ENCODE assay signal across 22 cellular contexts in genomic region chr1:185288435-185288834, GRCh38. TPM values are rescaled to one million over a fixed set of nuclear protein-coding genes. Genes with fewer than 3 reads are reported as not detected.
A peak's percentile ranks its signal among the peaks of the same experiment; 100 is the strongest.
DNase-seq lines count a peak whose midpoint lies in the region; ATAC-seq, FAIRE-seq and TF ChIP-seq lines count a peak whose summit lies in the region.
"Had no signal": no experiment of that assay in that cellular context is flagged by ENCODE, and none has a peak within 500 bp of the region (broad histone marks: within the 10 kb centered on the region; RNA-seq: fewer than 3 reads in every experiment).

No MANE protein-coding gene starts in this region.

- H2AFZ ChIP-seq in K562 (ENCODE audit: low read depth, low read length): 0 out of 2 replicates have a peak overlapping the region, but pooled peaks have one; percentile 23
- H2AFZ ChIP-seq: GM23338 had no signal

- H3K27ac Mint-ChIP-seq in T-cell: peak overlapping the region; percentile 52 to 68
- H3K27ac Mint-ChIP-seq in osteocyte (ENCODE audit: unreplicated experiment): peak overlapping the region; percentile 28
- H3K27ac Mint-ChIP-seq: GM23338, IgD-negative memory B cell had no signal

- no peaks in the 10 kb centered on the region for H3K27me3 ChIP-seq in K562 (ENCODE audit: control insufficient read depth in 2 of 2, insufficient read depth in 2 of 2, low read length in 2 of 2)

- no peaks in the 10 kb centered on the region for H3K9me3 Mint-ChIP-seq in T-cell
- peaks cover 8% of the 10 kb centered on the region for H3K9me3 Mint-ChIP-seq in osteocyte (ENCODE audit: unreplicated experiment)

- TF ChIP-seq EP300 in K562 (IDR thresholded peaks at IDR 0.05; ENCODE audit: low read length): no peak

- TF ChIP-seq CTCF in K562 (IDR thresholded peaks at IDR 0.05 in 2 of 3, conservative IDR thresholded peaks at IDR 0.05 in 1 of 3; ENCODE audit: insufficient read depth in 2 of 3, low read depth in 1 of 3, low read length in 3 of 3) (no peak), osteocyte (IDR thresholded peaks at IDR 0.05) (no peak)

- H3K9ac ChIP-seq in K562 (ENCODE audit: insufficient read depth in 1 of 2, low read depth in 2 of 2, low read length in 2 of 2): no peak overlapping the region

- H3K36me3 Mint-ChIP-seq in T-cell (peaks cover 17% of the 10 kb centered on the region), osteocyte (ENCODE audit: unreplicated experiment) (peaks cover 24% of the 10 kb centered on the region)

- no TSS peak for BruUV-seq in K562 (replicated peaks; lab: Mats Ljungman, UMichigan)

- no peaks in the 10 kb centered on the region for H3K27me3 Mint-ChIP-seq in T-cell
- H3K27me3 Mint-ChIP-seq in osteocyte (ENCODE audit: unreplicated experiment): no peaks in the 10 kb centered on the region
- H3K27me3 Mint-ChIP-seq: CD4-positive, alpha-beta memory T cell; IgD-negative memory B cell had no signal

- peak; percentile 58 for DNase-seq in OCI-M1 (lab: John Stamatoyannopoulos, UW)
- no peak for DNase-seq in T-cell
- DNase-seq in K562 (ENCODE audit: extremely low read depth in 1 of 4, low spot score in 3 of 4): peak in 2 of 4 experiments; percentile 16 to 38
- no peak for DNase-seq in osteocyte (ENCODE audit: extremely low spot score, unreplicated experiment)
- no peak for DNase-seq in NOMO-1 treated with dmso at 0.1 percent for 144 hours (lab: John Stamatoyannopoulos, UW; ENCODE audit: unreplicated experiment)
- no peak for DNase-seq in NCI-H2227 treated with DMSO at 0.1 percent for 48 hours (lab: John Stamatoyannopoulos, UW)
- no peak for DNase-seq in islet precursor cell
- no peak for DNase-seq in kidney tubule cell (ENCODE audit: low spot score)
- DNase-seq: ACHN; CD4-positive, alpha-beta memory T cell; DMS153; DMS79; GDM1; HCEC 1CT had no signal

- POLR2A ChIA-PET in T-cell (lab: Charles Lee) (no interaction called here), K562 (lab: Yijun Ruan, JAX) (interaction anchor here (0.6 to 1.2 kb wide), 3 partner anchors 13 to 60 kb away, joined by 3 read pairs; partner anchors contain the start of gene IVNS1ABP)

- no peaks in the 10 kb centered on the region for H3K79me2 ChIP-seq in K562 (ENCODE audit: control insufficient read depth, insufficient read depth, low read length)

- H4K20me1 ChIP-seq in K562 (replicated peaks; ENCODE audit: control insufficient read depth, insufficient read depth, low read length): no peaks in the 10 kb centered on the region

- CTCF ChIA-PET in T-cell (lab: Charles Lee): no interaction called here
- CTCF ChIA-PET in K562 (lab: Yijun Ruan, JAX; ENCODE audit: low intra/inter-chr PET ratio): no interaction called here

- H3K4me2 ChIP-seq in K562 (ENCODE audit: insufficient read depth, low read length): no peak overlapping the region; the same call in 1 of the 2 replicates
- H3K4me2 ChIP-seq: GM23338 had no signal

- H3K4me1 Mint-ChIP-seq in T-cell: peaks cover 51 to 60% (median 53%) of the 10 kb centered on the region in 3 donors
- peaks cover 16% of the 10 kb centered on the region for H3K4me1 Mint-ChIP-seq in osteocyte (ENCODE audit: unreplicated experiment)

- H3K9me3 ChIP-seq in K562 (replicated peaks; ENCODE audit: control insufficient read depth, insufficient read depth, low read depth, low read length): peaks cover 7% of the 10 kb centered on the region

- peak; percentile 19 for FAIRE-seq in K562 (lab: Jason Lieb, UNC)
- FAIRE-seq: A204.1, GM12892, GM18507, H54, HepG2 had no signal

- no peak overlapping the region for H3K4me3 ChIP-seq in K562
- H3K4me3 ChIP-seq: GM23338 had no signal

- intact Hi-C loops in K562 (cut with micrococcal nuclease): no loop called here

- TF ChIP-seq POLR2A in K562 (conservative IDR thresholded peaks at IDR 0.05): no peak

- peaks cover 13 to 50% of the 10 kb centered on the region in 2 experiments; a peak in 3 of 5 replicates for H3K4me1 ChIP-seq in K562 (replicated peaks in 1 of 2; ENCODE audit: control insufficient read depth in 2 of 2, insufficient read depth in 2 of 2, low read length in 2 of 2)

- no peak for TF ChIP-seq RAD21 in K562 (CRISPR knock-in tag; conservative IDR thresholded peaks at IDR 0.05 in 1 of 2, IDR thresholded peaks at IDR 0.05 in 1 of 2)

- H3K9me1 ChIP-seq in K562 (ENCODE audit: control insufficient read depth, insufficient read depth, low read length): no peaks in the 10 kb centered on the region

- no peak overlapping the region for H3K27ac ChIP-seq in K562 (ENCODE audit: extremely low read depth, low read depth, low read length)
- H3K27ac ChIP-seq: C4-2B had no signal

- ATAC-seq in T-cell (replicated peaks in 1 of 4) (no peak), K562 (no peak)
- ATAC-seq: GM23338, HepG2 had no signal

- H3K4me3 Mint-ChIP-seq in T-cell (no peak overlapping the region), osteocyte (ENCODE audit: unreplicated experiment) (no peak overlapping the region)
- H3K4me3 Mint-ChIP-seq: GM23338, IgD-negative memory B cell had no signal

- in situ Hi-C loops in K562 (cut with MboI): no loop called here

- peaks cover 5% of the 10 kb centered on the region; the same call in 2 of the 3 replicates for H3K36me3 ChIP-seq in K562 (ENCODE audit: control insufficient read depth, insufficient read depth, low read length)

- 67% methylated on average over 3 of the region's 3 CpGs for WGBS in K562 (ENCODE audit: insufficient coverage, low coverage, missing lambda C conversion rate)

TF ChIP-seq in K562, 482 proteins besides CTCF, POLR2A, EP300 and RAD21 (continues in another document):
- TF ChIP-seq NFIX (CRISPR knock-in tag; IDR thresholded peaks at IDR 0.05; ENCODE audit: low read depth): no peak
- no peak for TF ChIP-seq ZFX (CRISPR knock-in tag; IDR thresholded peaks at IDR 0.05)
- no peak for TF ChIP-seq HDAC2 (IDR thresholded peaks at IDR 0.05)
- TF ChIP-seq FOXJ2 (tag; IDR thresholded peaks at IDR 0.05): no peak
- no peak for TF ChIP-seq HMGXB4 (CRISPR knock-in tag; IDR thresholded peaks at IDR 0.05)
- TF ChIP-seq, protein P1, sequence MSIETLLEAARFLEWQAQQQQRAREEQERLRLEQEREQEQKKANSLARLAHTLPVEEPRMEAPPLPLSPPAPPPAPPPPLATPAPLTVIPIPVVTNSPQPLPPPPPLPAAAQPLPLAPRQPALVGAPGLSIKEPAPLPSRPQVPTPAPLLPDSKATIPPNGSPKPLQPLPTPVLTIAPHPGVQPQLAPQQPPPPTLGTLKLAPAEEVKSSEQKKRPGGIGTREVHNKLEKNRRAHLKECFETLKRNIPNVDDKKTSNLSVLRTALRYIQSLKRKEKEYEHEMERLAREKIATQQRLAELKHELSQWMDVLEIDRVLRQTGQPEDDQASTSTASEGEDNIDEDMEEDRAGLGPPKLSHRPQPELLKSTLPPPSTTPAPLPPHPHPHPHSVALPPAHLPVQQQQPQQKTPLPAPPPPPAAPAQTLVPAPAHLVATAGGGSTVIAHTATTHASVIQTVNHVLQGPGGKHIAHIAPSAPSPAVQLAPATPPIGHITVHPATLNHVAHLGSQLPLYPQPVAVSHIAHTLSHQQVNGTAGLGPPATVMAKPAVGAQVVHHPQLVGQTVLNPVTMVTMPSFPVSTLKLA (conservative IDR thresholded peaks at IDR 0.05): no peak
- TF ChIP-seq ZNF274 (IDR thresholded peaks at IDR 0.05; ENCODE audit: borderline replicate concordance, low read depth, low read length): no peak
- no peak for TF ChIP-seq SREBF1 (IDR thresholded peaks at IDR 0.05; ENCODE audit: borderline replicate concordance, low read depth, low read length)
- TF ChIP-seq ZNF830 (CRISPR knock-in tag; IDR thresholded peaks at IDR 0.05): no peak
- no peak for TF ChIP-seq RBM39 (optimal IDR thresholded peaks at IDR 0.05; ENCODE audit: low read depth, low read length)
- no peak for TF ChIP-seq ETS2 (tag; IDR thresholded peaks at IDR 0.05; ENCODE audit: borderline replicate concordance, poor library complexity, severe bottlenecking)

RNA-seq across cellular contexts. Expression of gene IVNS1ABP, which starts 28.6 kb away (rescaled TPM):
- total RNA-seq in T-cell (100 to 1,000 TPM; 125 to 292 (median 136) TPM), K562 (2014; rRNA removed) (50.1 and 55.0 TPM in 2 replicates), K562 (2014; rRNA removed; fragmentation: Illumina TruSeq; extraction: Trizol) (98.4 and 106 TPM in 2 replicates), K562 (2015; rRNA removed; fragmentation: Illumina TruSeq; extraction: Trizol) (77.7 and 79.5 TPM in 2 replicates), K562 (2021) (83.1 and 83.2 TPM in 2 replicates), osteocyte (123 and 130 TPM in 2 replicates)
- 173 and 433 TPM in 2 replicates for total RNA-seq in K562 (2011; cell fraction: chromatin; rRNA removed; ENCODE audit: low replicate concordance)
- total RNA-seq in K562 (2011; cell fraction: nucleolus; rRNA removed): 69.9 and 88.0 TPM in 2 replicates
- total RNA-seq in K562 (2011; cell fraction: nucleoplasm; rRNA removed): 156 and 175 TPM in 2 replicates
- polyA plus RNA-seq in K562 (2011; rRNA removed) (126 and 128 TPM in 2 replicates), K562 (2014; fragmentation: Illumina TruSeq; extraction: Trizol) (62.7 and 68.0 TPM in 2 replicates), K562 (2014; fragmentation: Nextera tagmentation; extraction: Ambion mirVana) (10 to 100 TPM; 30.6 to 77.7 TPM), K562 (2014; rRNA removed) (57.4 and 61.2 TPM in 2 replicates)
- polyA plus RNA-seq in K562 (2011; cell fraction: cytosol; rRNA removed): 19.6 and 49.4 TPM in 2 replicates
- 310 and 362 TPM in 2 replicates for polyA plus RNA-seq in K562 (2011; cell fraction: nucleus; rRNA removed)
- polyA plus RNA-seq in K562 (2012): 30.0 and 50.2 TPM in 2 replicates
- polyA minus RNA-seq in K562 (2011; rRNA and poly(A)+ RNA removed): 163 and 190 TPM in 2 replicates
- polyA minus RNA-seq in K562 (2011; cell fraction: cytosol; rRNA and poly(A)+ RNA removed): 32.6 and 42.3 TPM in 2 replicates
- polyA minus RNA-seq in K562 (2011; cell fraction: nucleus; rRNA and poly(A)+ RNA removed): 289 and 483 TPM in 2 replicates
